ENCODE assay signal across 1 cellular context in the genomic region with DNA sequence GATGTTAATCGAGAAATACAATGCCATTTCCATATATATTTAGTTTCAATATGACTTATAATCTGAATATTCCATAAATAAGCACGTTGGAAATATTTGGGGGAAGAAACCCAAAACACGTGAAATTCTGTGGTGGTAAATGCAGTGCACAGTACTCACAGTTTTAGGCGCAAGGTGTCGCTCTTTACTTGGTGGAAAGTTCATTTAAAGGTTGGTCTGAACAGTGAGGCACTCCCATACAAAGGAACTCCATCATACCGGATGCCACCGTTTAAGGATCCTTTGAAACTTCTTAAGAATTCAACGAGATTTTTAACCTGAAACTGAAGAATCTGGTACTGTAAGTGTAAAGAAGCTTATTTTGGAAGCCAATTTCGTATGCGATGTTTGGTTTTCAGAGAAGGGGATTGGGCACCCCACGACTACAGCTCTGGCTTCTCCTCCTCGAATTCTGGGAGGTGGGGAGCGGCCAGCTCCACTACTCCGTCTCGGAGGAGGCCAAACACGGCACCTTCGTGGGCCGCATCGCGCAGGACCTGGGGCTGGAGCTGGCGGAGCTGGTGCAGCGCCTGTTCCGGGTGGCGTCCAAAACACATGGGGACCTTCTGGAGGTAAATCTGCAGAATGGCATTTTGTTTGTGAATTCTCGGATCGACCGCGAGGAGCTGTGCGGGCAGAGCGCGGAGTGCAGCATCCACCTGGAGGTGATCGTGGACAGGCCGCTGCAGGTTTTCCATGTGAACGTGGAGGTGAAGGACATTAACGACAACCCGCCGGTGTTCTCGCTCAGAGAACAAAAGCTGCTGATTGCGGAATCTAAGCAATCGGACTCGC.
TF ChIP-seq lines count a peak whose summit lies in the region.

A gene with protein sequence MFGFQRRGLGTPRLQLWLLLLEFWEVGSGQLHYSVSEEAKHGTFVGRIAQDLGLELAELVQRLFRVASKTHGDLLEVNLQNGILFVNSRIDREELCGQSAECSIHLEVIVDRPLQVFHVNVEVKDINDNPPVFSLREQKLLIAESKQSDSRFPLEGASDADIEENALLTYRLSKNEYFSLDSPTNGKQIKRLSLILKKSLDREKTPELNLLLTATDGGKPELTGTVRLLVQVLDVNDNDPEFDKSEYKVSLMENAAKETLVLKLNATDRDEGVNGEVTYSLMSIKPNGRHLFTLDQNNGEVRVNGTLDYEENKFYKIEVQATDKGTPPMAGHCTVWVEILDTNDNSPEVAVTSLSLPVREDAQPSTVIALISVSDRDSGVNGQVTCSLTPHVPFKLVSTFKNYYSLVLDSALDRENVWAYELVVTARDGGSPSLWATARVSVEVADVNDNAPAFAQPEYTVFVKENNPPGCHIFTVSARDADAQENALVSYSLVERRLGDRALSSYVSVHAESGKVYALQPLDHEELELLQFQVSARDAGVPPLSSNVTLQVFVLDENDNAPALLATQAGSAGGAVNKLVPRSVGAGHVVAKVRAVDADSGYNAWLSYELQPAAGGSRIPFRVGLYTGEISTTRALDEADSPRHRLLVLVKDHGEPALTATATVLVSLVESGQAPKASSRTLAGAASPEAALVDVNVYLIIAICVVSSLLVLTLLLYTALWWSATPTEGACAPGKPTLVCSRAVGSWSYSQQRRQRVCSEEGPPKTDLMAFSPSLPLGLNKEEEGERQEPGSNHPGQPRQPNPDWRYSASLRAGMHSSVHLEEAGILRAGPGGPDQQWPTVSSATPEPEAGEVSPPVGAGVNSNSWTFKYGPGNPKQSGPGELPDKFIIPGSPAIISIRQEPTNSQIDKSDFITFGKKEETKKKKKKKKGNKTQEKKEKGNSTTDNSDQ (plus strand): TSS at position 237 of the 834 bp plus-strand sequence. CDS start 147 bp downstream, at position 384.

TF ChIP-seq in H1, 55 proteins besides CTCF, POLR2A, EP300 and RAD21:
- TF ChIP-seq TCF12 (IDR thresholded peaks at IDR 0.05; ENCODE audit: low read depth, low read length) (no peak), ZNF274 (IDR thresholded peaks at IDR 0.05; ENCODE audit: borderline replicate concordance, extremely low read depth, low read length) (no peak), CTBP2 (IDR thresholded peaks at IDR 0.05; ENCODE audit: borderline replicate concordance, insufficient read depth, insufficient read length, low read length) (no peak), KDM4A (IDR thresholded peaks at IDR 0.05; ENCODE audit: low read depth, low read length, severe bottlenecking) (peak; percentile 45), CBX5 (IDR thresholded peaks at IDR 0.05; ENCODE audit: low read depth, low read length) (no peak), SIN3A (conservative IDR thresholded peaks at IDR 0.05 in 1 of 2, IDR thresholded peaks at IDR 0.05 in 1 of 2; ENCODE audit: low read depth in 1 of 2, low read length in 2 of 2) (0 out of 4 replicates have a peak, but pooled peaks of 1 of the 2 experiments have one; percentile 25), MAFK (IDR thresholded peaks at IDR 0.05; ENCODE audit: low read depth, low read length) (no peak), TEAD4 (IDR thresholded peaks at IDR 0.05; ENCODE audit: low read depth, low read length) (peak; percentile 56; the same call in 1 of the 2 replicates), SP1 (IDR thresholded peaks at IDR 0.05; ENCODE audit: low read depth, low read length) (0 out of 2 replicates have a peak, but pooled peaks have one; percentile 19), ASH2L (IDR thresholded peaks at IDR 0.05; ENCODE audit: low read length) (peak; percentile 48), PHF8 (conservative IDR thresholded peaks at IDR 0.05; ENCODE audit: low read depth, low read length) (0 out of 2 replicates have a peak, but pooled peaks have one; percentile 33), HDAC6 (IDR thresholded peaks at IDR 0.05; ENCODE audit: low read depth, low read length) (no peak), MAX (IDR thresholded peaks at IDR 0.05) (peak; percentile 31; the same call in 1 of the 2 replicates), CHD7 (IDR thresholded peaks at IDR 0.05; ENCODE audit: insufficient replicate concordance, low read length) (no peak), SAP30 (IDR thresholded peaks at IDR 0.05; ENCODE audit: insufficient read depth, insufficient replicate concordance, low read length) (no peak), TAF1 (IDR thresholded peaks at IDR 0.05; ENCODE audit: low read depth, low read length) (peak; percentile 52; the same call in 1 of the 2 replicates), SP4 (IDR thresholded peaks at IDR 0.05; ENCODE audit: low read length) (no peak), BACH1 (IDR thresholded peaks at IDR 0.05; ENCODE audit: low read length) (0 out of 2 replicates have a peak, but pooled peaks have one; percentile 12), CREB1 (IDR thresholded peaks at IDR 0.05) (0 out of 2 replicates have a peak, but pooled peaks have one; percentile 23), EZH2 (IDR thresholded peaks at IDR 0.05; ENCODE audit: low read depth, low read length, severe bottlenecking) (no peak), KDM1A (IDR thresholded peaks at IDR 0.05; ENCODE audit: borderline replicate concordance, low read length) (no peak), SIX5 (IDR thresholded peaks at IDR 0.05; ENCODE audit: low read depth, low read length) (no peak)
- TF ChIP-seq, protein P1, sequence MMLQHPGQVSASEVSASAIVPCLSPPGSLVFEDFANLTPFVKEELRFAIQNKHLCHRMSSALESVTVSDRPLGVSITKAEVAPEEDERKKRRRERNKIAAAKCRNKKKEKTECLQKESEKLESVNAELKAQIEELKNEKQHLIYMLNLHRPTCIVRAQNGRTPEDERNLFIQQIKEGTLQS (IDR thresholded peaks at IDR 0.05; ENCODE audit: insufficient read depth, low read depth, low read length): no peak
